Comparison of ENCODE assay signal across 20 cellular contexts in genomic region chr7:79459381-79459780, GRCh38. TPM values are rescaled to one million over a fixed set of nuclear protein-coding genes. Genes with fewer than 3 reads are reported as not detected.
DNase-seq lines count a peak whose midpoint lies in the region; ATAC-seq, FAIRE-seq and TF ChIP-seq lines count a peak whose summit lies in the region.
"Had no signal": no experiment of that assay in that cellular context is flagged by ENCODE, and none has a peak within 500 bp of the region (broad histone marks: within the 10 kb centered on the region; RNA-seq: fewer than 3 reads in every experiment).

No MANE protein-coding gene starts in this region.

- peaks cover 16% of the 10 kb centered on the region for H4K20me1 ChIP-seq in smooth muscle cell (ENCODE audit: low read depth)

- intact Hi-C loops in Panc1 (cut with micrococcal nuclease; ENCODE audit: unreplicated experiment): no loop called here
- intact Hi-C loops in pancreas (cut with DNase I): no loop called here

- in situ Hi-C loops in Panc1 (cut with HindIII; ENCODE audit: low pct_unique_long_range_greater_than_20kb, low sequenced_read_pairs): no loop called here

- BruUV-seq in Panc1 (replicated peaks; lab: Mats Ljungman, UMichigan): no TSS peak

- WGBS in smooth muscle cell (ENCODE audit: low lambda C conversion rate): 43% methylated on average over 3 of the region's 3 CpGs
- 48 to 62% methylated on average over 3 of the region's 3 CpGs for WGBS in pancreas, 2 donors

- H3K4me2 ChIP-seq in smooth muscle cell: peak overlapping the region; percentile 47

- ATAC-seq in Panc1 (no peak), pancreas (no peak)
- ATAC-seq: activated naive CD8-positive, alpha-beta T cell treated with anti-CD3 and anti-CD28 coated beads, Interleukin-2, amount 50 U/mL, for 24 hours had no signal

- no peak overlapping the region for H2AFZ ChIP-seq in smooth muscle cell (ENCODE audit: low read depth)

- POLR2A ChIA-PET in Panc1 (lab: Charles Lee): no interaction called here

- CTCF ChIA-PET in Panc1 (lab: Charles Lee): no interaction called here

- H3K9ac ChIP-seq in smooth muscle cell (ENCODE audit: low read depth): no peak overlapping the region

- no peaks in the 10 kb centered on the region for H3K27me3 ChIP-seq in Panc1 (ENCODE audit: control insufficient read depth, insufficient read depth, low read length)
- H3K27me3 ChIP-seq in smooth muscle cell (ENCODE audit: low read depth): no peaks in the 10 kb centered on the region
- H3K27me3 ChIP-seq in pancreas: no peaks in the 10 kb centered on the region

- peaks cover 39% of the 10 kb centered on the region for H3K79me2 ChIP-seq in smooth muscle cell (ENCODE audit: low read depth)

- H3K9me3 ChIP-seq in Panc1 (ENCODE audit: control insufficient read depth, insufficient read depth, low read depth, low read length) (no peaks in the 10 kb centered on the region), smooth muscle cell (replicated peaks; ENCODE audit: low read depth) (no peaks in the 10 kb centered on the region), pancreas (no peaks in the 10 kb centered on the region)

- H3K27ac ChIP-seq in Panc1 (ENCODE audit: low read length) (peak overlapping the region; percentile 56; the same call in 1 of the 2 replicates), smooth muscle cell (ENCODE audit: low read depth) (peak overlapping the region; percentile 76), pancreas (no peak overlapping the region)

- peaks cover 3% of the 10 kb centered on the region for H3F3A ChIP-seq in smooth muscle cell (ENCODE audit: low read depth)

- FAIRE-seq in pancreas (lab: Jason Lieb, UNC): no peak
- FAIRE-seq: H1, keratinocyte, urothelium cell line had no signal

- H3K36me3 ChIP-seq in Panc1 (ENCODE audit: control insufficient read depth, insufficient read depth, low read length): peaks cover 2% of the 10 kb centered on the region; the same call in 1 of the 2 replicates
- no peaks in the 10 kb centered on the region for H3K36me3 ChIP-seq in smooth muscle cell (ENCODE audit: low read depth)
- no peaks in the 10 kb centered on the region for H3K36me3 ChIP-seq in pancreas

- H3K4me3 ChIP-seq in AG09309 (ENCODE audit: control insufficient read depth, low read depth, low read length) (no peak overlapping the region), Panc1 (ENCODE audit: low read depth in 2 of 2, low read length in 2 of 2) (no peak overlapping the region), smooth muscle cell (no peak overlapping the region), pancreas (no peak overlapping the region)

- no peak for TF ChIP-seq CTCF in AG09309 (IDR thresholded peaks at IDR 0.05; ENCODE audit: control insufficient read depth, insufficient read depth, low read depth, low read length, missing control alignments)
- TF ChIP-seq CTCF in Panc1 (IDR thresholded peaks at IDR 0.05): no peak
- no peak for TF ChIP-seq CTCF in smooth muscle cell (IDR thresholded peaks at IDR 0.05; ENCODE audit: borderline replicate concordance, insufficient read depth, poor library complexity, severe bottlenecking)
- no peak for TF ChIP-seq CTCF in pancreas (IDR thresholded peaks at IDR 0.05)

- H3K4me1 ChIP-seq in Panc1 (ENCODE audit: control insufficient read depth, insufficient read depth, low read length) (peaks cover 32% of the 10 kb centered on the region), smooth muscle cell (ENCODE audit: low read depth) (peaks cover 15% of the 10 kb centered on the region), pancreas (no peaks in the 10 kb centered on the region)

- DNase-seq in AG09309 (ENCODE audit: low read depth): peak; percentile 63
- no peak for DNase-seq in Panc1 (ENCODE audit: low read depth, low spot score)
- peak; percentile 97 for DNase-seq in fibroblast of peridontal ligament (ENCODE audit: extremely low read depth)
- no peak for DNase-seq in smooth muscle cell (lab: John Stamatoyannopoulos, UW; ENCODE audit: unreplicated experiment)
- DNase-seq in activated CD4-positive, CD25-positive, alpha-beta regulatory T cell (lab: John Stamatoyannopoulos, UW): no peak
- DNase-seq in activated CD4-positive, alpha-beta T cell treated with anti-CD3 and anti-CD28 coated beads for 48 hours: no peak
- DNase-seq in pancreas: no peak
- DNase-seq in NAMALWA (ENCODE audit: low spot score): no peak
- DNase-seq: activated effector memory CD4-positive, alpha-beta T cell treated with anti-CD3 and anti-CD28 coated beads, Interleukin-2, amount 50 U/mL, for 16 hours; activated naive CD8-positive, alpha-beta T cell treated with anti-CD3 and anti-CD28 coated beads, Interleukin-2, amount 50 U/mL, for 24 hours; CD4-positive, CD25-positive, alpha-beta regulatory T cell; effector memory CD4-positive, alpha-beta T cell; MM.1S; NCI-H1436 treated with DMSO at 0.1 percent for 48 hours; NCI-H2171; NCI-H524 treated with DMSO at 0.1 percent for 48 hours; nephron progenitor cell had no signal

RNA-seq across cellular contexts. Expression of gene MAGI2, which starts 5.9 kb away (rescaled TPM):
- total RNA-seq in Panc1 (2021; ENCODE audit: unreplicated experiment): 5.4 TPM
- polyA plus RNA-seq in Panc1 (2012; ENCODE audit: insufficient read length): 5.2 TPM
- 9.1 and 10.7 TPM in 2 replicates for total RNA-seq in smooth muscle cell
- 3.4 and 5.7 TPM in 2 replicates for polyA plus RNA-seq in smooth muscle cell
- 1 to 10 TPM; 1.3 to 4.0 (median 2.0) TPM for total RNA-seq in pancreas
- polyA plus RNA-seq in pancreas: 1 to 10 TPM; 1.6 to 3.8 TPM
- total RNA-seq: CD4-positive, CD25-positive, alpha-beta regulatory T cell had no signal
- polyA plus RNA-seq: CD4-positive, CD25-positive, alpha-beta regulatory T cell had no signal

Comparison
In these comparisons a context has a peak if more than half of its experiments do, and no peak if none do; other contexts are left out.
1. DNase-seq: peak in AG09309 (single experiment) and fibroblast of peridontal ligament (single experiment); none in Panc1 (single experiment), smooth muscle cell (single experiment), activated CD4-positive, CD25-positive, alpha-beta regulatory T cell (0 of 4), activated CD4-positive, alpha-beta T cell treated with anti-CD3 and anti-CD28 coated beads for 48 hours (single experiment), pancreas (0 of 6) and NAMALWA (single experiment).
2. H3K27ac ChIP-seq: peak in Panc1 (single experiment) and smooth muscle cell (single experiment); none in pancreas (0 of 4).